In the genomic region with DNA sequence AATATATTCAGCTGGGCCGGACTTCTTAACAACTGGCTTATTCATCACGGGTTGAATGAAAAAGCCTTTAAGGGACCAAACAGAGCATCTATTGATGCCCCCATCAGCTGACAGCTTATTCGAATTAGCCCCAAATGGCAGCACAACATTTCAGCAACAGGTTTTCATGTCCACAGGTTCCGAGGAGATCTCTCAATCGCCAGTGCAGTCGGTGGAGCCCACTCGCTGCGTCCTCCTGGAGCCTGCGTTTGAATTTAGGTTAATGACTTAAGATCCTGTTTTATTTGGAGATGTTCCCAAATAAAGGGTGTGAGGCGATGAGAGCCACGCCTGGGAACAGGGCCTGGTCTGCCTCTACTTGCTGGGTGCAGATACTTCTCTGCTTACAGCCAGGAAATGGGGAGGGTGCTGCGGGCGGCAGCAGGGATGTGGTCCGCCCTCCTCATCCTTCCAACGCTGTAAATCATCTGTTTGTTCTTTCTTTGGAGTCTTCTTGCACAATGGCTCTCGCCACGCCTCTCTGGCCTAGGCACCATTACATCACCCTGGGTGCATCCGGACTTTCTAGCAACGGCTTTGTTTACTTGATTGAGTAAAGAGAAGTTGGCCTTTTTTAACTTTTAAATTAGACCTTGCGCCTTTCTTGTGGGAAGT, we compare ENCODE assay signal across 8 cellular contexts. TPM values are rescaled to one million over a fixed set of nuclear protein-coding genes. Genes with fewer than 3 reads are reported as not detected.
DNase-seq lines count a peak whose midpoint lies in the region; ATAC-seq and TF ChIP-seq lines count a peak whose summit lies in the region.

No MANE protein-coding gene starts in this region.

- no peaks in the 10 kb centered on the region for H3K27me3 Mint-ChIP-seq in activated naive CD8-positive, alpha-beta T cell treated with anti-CD3 and anti-CD28 coated beads, Interleukin-2, amount 50 U/mL, for 24 hours
- peaks cover 2% of the 10 kb centered on the region for H3K27me3 Mint-ChIP-seq in endothelial cell (ENCODE audit: unreplicated experiment)

- peak overlapping the region; percentile 63 for H3K4me3 Mint-ChIP-seq in activated naive CD8-positive, alpha-beta T cell treated with anti-CD3 and anti-CD28 coated beads, Interleukin-2, amount 50 U/mL, for 24 hours
- no peak overlapping the region for H3K4me3 Mint-ChIP-seq in endothelial cell (ENCODE audit: unreplicated experiment)

- H3K36me3 Mint-ChIP-seq in activated naive CD8-positive, alpha-beta T cell treated with anti-CD3 and anti-CD28 coated beads, Interleukin-2, amount 50 U/mL, for 24 hours (ENCODE audit: low read depth): peaks cover 43% of the 10 kb centered on the region
- peaks cover 14% of the 10 kb centered on the region for H3K36me3 Mint-ChIP-seq in endothelial cell (ENCODE audit: low read depth, unreplicated experiment)

- H3K36me3 ChIP-seq in HEK293 (ENCODE audit: control insufficient read depth in 2 of 2, insufficient read depth in 1 of 2, low read length in 2 of 2) (peaks cover 15 to 51% of the 10 kb centered on the region in 2 experiments; a peak in 2 of 3 replicates), psoas muscle (ENCODE audit: insufficient read depth in 1 of 2, low read depth in 1 of 2) (peaks cover 0 to 30% of the 10 kb centered on the region in 2 donors), upper lobe of right lung (peaks cover 28% of the 10 kb centered on the region)

- H3K4me1 Mint-ChIP-seq in activated naive CD8-positive, alpha-beta T cell treated with anti-CD3 and anti-CD28 coated beads, Interleukin-2, amount 50 U/mL, for 24 hours: peaks cover 42% of the 10 kb centered on the region
- H3K4me1 Mint-ChIP-seq in endothelial cell (ENCODE audit: unreplicated experiment): no peaks in the 10 kb centered on the region

- DNase-seq in SKM-1 (lab: John Stamatoyannopoulos, UW; ENCODE audit: unreplicated experiment) (peak; percentile 91), left cardiac atrium (peak; percentile 93), psoas muscle (peak; percentile 91 to 95), upper lobe of right lung (peak; percentile 90), endothelial cell (ENCODE audit: low spot score) (no peak)
- peak; percentile 50 for DNase-seq in activated naive CD8-positive, alpha-beta T cell treated with anti-CD3 and anti-CD28 coated beads, Interleukin-2, amount 50 U/mL, for 24 hours

- no peaks in the 10 kb centered on the region for H3K27me3 ChIP-seq in psoas muscle (ENCODE audit: insufficient read depth in 3 of 3, low read length in 2 of 3)
- H3K27me3 ChIP-seq in upper lobe of right lung: no peaks in the 10 kb centered on the region

- WGBS in psoas muscle, 3 donors: 28 to 43% (median 31%) methylated on average over 20 of the region's 20 CpGs

- H3K27ac ChIP-seq in HEK293 (ENCODE audit: extremely low read depth, low read depth, low read length) (peak overlapping the region; percentile 68), psoas muscle (peak overlapping the region; percentile 78), upper lobe of right lung (peak overlapping the region; percentile 92)

- intact Hi-C loops in left cardiac atrium (cut with DNase I) (no loop called here), psoas muscle (cut with DNase I) (no loop called here), upper lobe of right lung (cut with DNase I) (no loop called here)

- ATAC-seq in activated naive CD8-positive, alpha-beta T cell treated with anti-CD3 and anti-CD28 coated beads, Interleukin-2, amount 50 U/mL, for 24 hours: peak; percentile 87
- peak; percentile 95 to 98 for ATAC-seq in left cardiac atrium
- peak; percentile 92 to 97 (median 97) for ATAC-seq in psoas muscle
- peak; percentile 97 for ATAC-seq in upper lobe of right lung
- no peak for ATAC-seq in HG03520 (IDR thresholded peaks at IDR 0.05; ENCODE audit: unreplicated experiment)

- POLR2A ChIA-PET in HEK293 (lab: Yijun Ruan, JAX): interaction anchor here (0.7 to 1.2 kb wide), 2 partner anchors 16 to 18 kb away, joined by 3 to 4 read pairs; no protein-coding TSS in a partner anchor

- H3K4me3 ChIP-seq in HEK293 (ENCODE audit: low read depth, low read length) (no peak overlapping the region), psoas muscle (peak overlapping the region; percentile 31), upper lobe of right lung (peak overlapping the region; percentile 2)

- H3K4me1 ChIP-seq in HEK293 (ENCODE audit: control insufficient read depth, insufficient read depth, low read length): peaks cover 5% of the 10 kb centered on the region; the same call in 1 of the 2 replicates
- peaks cover 11% of the 10 kb centered on the region for H3K4me1 ChIP-seq in psoas muscle
- H3K4me1 ChIP-seq in upper lobe of right lung: peaks cover 23% of the 10 kb centered on the region

- no peaks in the 10 kb centered on the region for H3K9me3 Mint-ChIP-seq in activated naive CD8-positive, alpha-beta T cell treated with anti-CD3 and anti-CD28 coated beads, Interleukin-2, amount 50 U/mL, for 24 hours
- H3K9me3 Mint-ChIP-seq in endothelial cell (ENCODE audit: unreplicated experiment): no peaks in the 10 kb centered on the region

- CTCF ChIA-PET in HEK293 (lab: Yijun Ruan, JAX): interaction anchor here (0.6 to 1.7 kb wide), 4 partner anchors 10 to 245 kb away, joined by 4 to 5 read pairs (median 4); no protein-coding TSS in a partner anchor

- peak overlapping the region; percentile 95 for H3K27ac Mint-ChIP-seq in activated naive CD8-positive, alpha-beta T cell treated with anti-CD3 and anti-CD28 coated beads, Interleukin-2, amount 50 U/mL, for 24 hours
- no peak overlapping the region for H3K27ac Mint-ChIP-seq in endothelial cell (ENCODE audit: unreplicated experiment)

- TF ChIP-seq CTCF in HEK293 (tag by site-specific recombination; IDR thresholded peaks at IDR 0.05) (no peak), psoas muscle (IDR thresholded peaks at IDR 0.05) (no peak), upper lobe of right lung (IDR thresholded peaks at IDR 0.05) (no peak), endothelial cell (IDR thresholded peaks at IDR 0.05; ENCODE audit: unreplicated experiment) (no peak)

- H3K9me3 ChIP-seq in HEK293 (ENCODE audit: control insufficient read depth, insufficient read depth, low read depth, low read length) (no peaks in the 10 kb centered on the region), psoas muscle (no peaks in the 10 kb centered on the region), upper lobe of right lung (no peaks in the 10 kb centered on the region)

TF ChIP-seq in HEK293, 187 proteins besides CTCF, POLR2A, EP300 and RAD21 (continues in another document):
- TF ChIP-seq, protein P1, sequence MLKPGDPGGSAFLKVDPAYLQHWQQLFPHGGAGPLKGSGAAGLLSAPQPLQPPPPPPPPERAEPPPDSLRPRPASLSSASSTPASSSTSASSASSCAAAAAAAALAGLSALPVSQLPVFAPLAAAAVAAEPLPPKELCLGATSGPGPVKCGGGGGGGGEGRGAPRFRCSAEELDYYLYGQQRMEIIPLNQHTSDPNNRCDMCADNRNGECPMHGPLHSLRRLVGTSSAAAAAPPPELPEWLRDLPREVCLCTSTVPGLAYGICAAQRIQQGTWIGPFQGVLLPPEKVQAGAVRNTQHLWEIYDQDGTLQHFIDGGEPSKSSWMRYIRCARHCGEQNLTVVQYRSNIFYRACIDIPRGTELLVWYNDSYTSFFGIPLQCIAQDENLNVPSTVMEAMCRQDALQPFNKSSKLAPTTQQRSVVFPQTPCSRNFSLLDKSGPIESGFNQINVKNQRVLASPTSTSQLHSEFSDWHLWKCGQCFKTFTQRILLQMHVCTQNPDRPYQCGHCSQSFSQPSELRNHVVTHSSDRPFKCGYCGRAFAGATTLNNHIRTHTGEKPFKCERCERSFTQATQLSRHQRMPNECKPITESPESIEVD (tag by site-specific recombination; IDR thresholded peaks at IDR 0.05): peak; percentile 41; the same call in 1 of the 2 replicates
- TF ChIP-seq WT1 (tag by site-specific recombination; IDR thresholded peaks at IDR 0.05): peak; percentile 93
- no peak for TF ChIP-seq ZNF530 (tag by site-specific recombination; IDR thresholded peaks at IDR 0.05; ENCODE audit: low read depth)
- TF ChIP-seq FEZF1 (tag by site-specific recombination; IDR thresholded peaks at IDR 0.05): peak; percentile 91
- TF ChIP-seq, protein P2, sequence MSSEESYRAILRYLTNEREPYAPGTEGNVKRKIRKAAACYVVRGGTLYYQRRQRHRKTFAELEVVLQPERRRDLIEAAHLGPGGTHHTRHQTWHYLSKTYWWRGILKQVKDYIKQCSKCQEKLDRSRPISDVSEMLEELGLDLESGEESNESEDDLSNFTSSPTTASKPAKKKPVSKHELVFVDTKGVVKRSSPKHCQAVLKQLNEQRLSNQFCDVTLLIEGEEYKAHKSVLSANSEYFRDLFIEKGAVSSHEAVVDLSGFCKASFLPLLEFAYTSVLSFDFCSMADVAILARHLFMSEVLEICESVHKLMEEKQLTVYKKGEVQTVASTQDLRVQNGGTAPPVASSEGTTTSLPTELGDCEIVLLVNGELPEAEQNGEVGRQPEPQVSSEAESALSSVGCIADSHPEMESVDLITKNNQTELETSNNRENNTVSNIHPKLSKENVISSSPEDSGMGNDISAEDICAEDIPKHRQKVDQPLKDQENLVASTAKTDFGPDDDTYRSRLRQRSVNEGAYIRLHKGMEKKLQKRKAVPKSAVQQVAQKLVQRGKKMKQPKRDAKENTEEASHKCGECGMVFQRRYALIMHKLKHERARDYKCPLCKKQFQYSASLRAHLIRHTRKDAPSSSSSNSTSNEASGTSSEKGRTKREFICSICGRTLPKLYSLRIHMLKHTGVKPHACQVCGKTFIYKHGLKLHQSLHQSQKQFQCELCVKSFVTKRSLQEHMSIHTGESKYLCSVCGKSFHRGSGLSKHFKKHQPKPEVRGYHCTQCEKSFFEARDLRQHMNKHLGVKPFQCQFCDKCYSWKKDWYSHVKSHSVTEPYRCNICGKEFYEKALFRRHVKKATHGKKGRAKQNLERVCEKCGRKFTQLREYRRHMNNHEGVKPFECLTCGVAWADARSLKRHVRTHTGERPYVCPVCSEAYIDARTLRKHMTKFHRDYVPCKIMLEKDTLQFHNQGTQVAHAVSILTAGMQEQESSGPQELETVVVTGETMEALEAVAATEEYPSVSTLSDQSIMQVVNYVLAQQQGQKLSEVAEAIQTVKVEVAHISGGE (tag by site-specific recombination; conservative IDR thresholded peaks at IDR 0.05; ENCODE audit: low read depth): peak; percentile 43; the same call in 1 of the 2 replicates
- peak; percentile 99 for TF ChIP-seq KLF1 (tag by site-specific recombination; IDR thresholded peaks at IDR 0.05)
- peak; percentile 66 for TF ChIP-seq SP3 (tag by site-specific recombination; IDR thresholded peaks at IDR 0.05)
- peak; percentile 91 for TF ChIP-seq ZEB2 (tag by site-specific recombination; IDR thresholded peaks at IDR 0.05)
- TF ChIP-seq ZNF37A (tag by site-specific recombination; IDR thresholded peaks at IDR 0.05): no peak

RNA-seq across cellular contexts. Expression of a gene that starts 22.6 kb away (rescaled TPM):
- total RNA-seq in left cardiac atrium: 10 to 100 TPM; 17.8 to 19.8 TPM
- 10 to 100 TPM in 3 of 4 donors, 1 to 10 TPM in 1; 7.9 to 17.0 (median 11.5) TPM for total RNA-seq in psoas muscle
- polyA plus RNA-seq in psoas muscle: 10 to 100 TPM in 1 of 3 donors, 1 to 10 TPM in 2; 6.6 to 14.6 (median 7.3) TPM
- 28.9 TPM for total RNA-seq in upper lobe of right lung
- 24.1 TPM for total RNA-seq in endothelial cell (ENCODE audit: unreplicated experiment)

RNA-seq across cellular contexts. Expression of a gene that starts 29.7 kb away (rescaled TPM):
- total RNA-seq in left cardiac atrium (10 to 100 TPM; 39.5 to 50.9 TPM), psoas muscle (10 to 100 TPM; 41.7 to 91.5 (median 51.3) TPM), upper lobe of right lung (97.1 TPM), endothelial cell (ENCODE audit: unreplicated experiment) (55.2 TPM)
- 10 to 100 TPM; 13.4 to 35.1 (median 17.0) TPM for polyA plus RNA-seq in psoas muscle
